ENCODE assay signal across 1 cellular context in genomic region chr4:8241895-8242696, GRCh38.
A peak's percentile ranks its signal among the peaks of the same experiment; 100 is the strongest.
TF ChIP-seq lines count a peak whose summit lies in the region.

No MANE protein-coding gene starts in this region.

TF ChIP-seq in K562, 482 proteins besides CTCF, POLR2A, EP300 and RAD21 (continued from another document and continues in another):
- TF ChIP-seq SFPQ (IDR thresholded peaks at IDR 0.05; ENCODE audit: low read depth, low read length) = no peak
- TF ChIP-seq TFAM (CRISPR knock-in tag; conservative IDR thresholded peaks at IDR 0.05) = no peak
- no peak for TF ChIP-seq FOSL1 (tag; conservative IDR thresholded peaks at IDR 0.05)
- no peak for TF ChIP-seq ZNF449 (CRISPR knock-in tag; IDR thresholded peaks at IDR 0.05)
- TF ChIP-seq RBM25 (IDR thresholded peaks at IDR 0.05; ENCODE audit: low read depth, low read length, severe bottlenecking) = no peak
- TF ChIP-seq ZBTB1 (CRISPR knock-in tag; IDR thresholded peaks at IDR 0.05; ENCODE audit: borderline replicate concordance, low read depth) = no peak
- TF ChIP-seq KLF16 (IDR thresholded peaks at IDR 0.05) = no peak
- TF ChIP-seq HNRNPUL1 (IDR thresholded peaks at IDR 0.05; ENCODE audit: low read length) = no peak
- TF ChIP-seq ZNF282 (CRISPR knock-in tag; IDR thresholded peaks at IDR 0.05) = no peak
- TF ChIP-seq ID3 (CRISPR knock-in tag; IDR thresholded peaks at IDR 0.05) = no peak
- TF ChIP-seq ID3 (tag; IDR thresholded peaks at IDR 0.05) = no peak
- TF ChIP-seq MYC (IDR thresholded peaks at IDR 0.05; ENCODE audit: low read depth, low read length) = peak; percentile 47; the same call in 1 of the 2 replicates
- TF ChIP-seq MYC (CRISPR knock-in tag; IDR thresholded peaks at IDR 0.05; ENCODE audit: borderline replicate concordance, low read depth) = no peak
- peak; percentile 35; the same call in 1 of the 2 replicates for TF ChIP-seq JUND (IDR thresholded peaks at IDR 0.05; ENCODE audit: borderline replicate concordance, low read depth, low read length)
- TF ChIP-seq JUND (tag; IDR thresholded peaks at IDR 0.05; ENCODE audit: borderline replicate concordance, low read depth, low read length) = no peak; the same call in 2 of the 3 replicates
- no peak for TF ChIP-seq ZBTB5 (IDR thresholded peaks at IDR 0.05)
- TF ChIP-seq KAT7 (CRISPR knock-in tag; IDR thresholded peaks at IDR 0.05; ENCODE audit: borderline replicate concordance) = no peak
- TF ChIP-seq VEZF1 (CRISPR knock-in tag; IDR thresholded peaks at IDR 0.05) = peak; percentile 38; the same call in 1 of the 2 replicates
- no peak for TF ChIP-seq ZNF76 (CRISPR knock-in tag; IDR thresholded peaks at IDR 0.05; ENCODE audit: borderline replicate concordance)
- TF ChIP-seq ZNF263 (CRISPR knock-in tag; IDR thresholded peaks at IDR 0.05; ENCODE audit: borderline replicate concordance) = no peak
- TF ChIP-seq USF1 (CRISPR knock-in tag; IDR thresholded peaks at IDR 0.05) = 0 out of 2 replicates have a peak, but pooled peaks have one; percentile 19
- TF ChIP-seq ILF3 (IDR thresholded peaks at IDR 0.05; ENCODE audit: borderline replicate concordance) = no peak
- TF ChIP-seq CAMTA2 (CRISPR knock-in tag; conservative IDR thresholded peaks at IDR 0.05) = no peak
- no peak for TF ChIP-seq U2AF1 (optimal IDR thresholded peaks at IDR 0.05; ENCODE audit: low read depth, low read length)
- TF ChIP-seq ZMIZ1 (IDR thresholded peaks at IDR 0.05; ENCODE audit: low read depth in 2 of 2, low read length in 2 of 2) = 0 out of 4 replicates have a peak, but pooled peaks of 1 of the 2 experiments have one; percentile 40
- TF ChIP-seq MNT (conservative IDR thresholded peaks at IDR 0.05) = no peak
- TF ChIP-seq TSHZ1 (CRISPR knock-in tag; IDR thresholded peaks at IDR 0.05) = no peak
- no peak for TF ChIP-seq ZBED1 (IDR thresholded peaks at IDR 0.05)
- no peak for TF ChIP-seq ESRRB (CRISPR knock-in tag; IDR thresholded peaks at IDR 0.05; ENCODE audit: borderline replicate concordance)
- TF ChIP-seq GATAD2B (IDR thresholded peaks at IDR 0.05; ENCODE audit: borderline replicate concordance) = no peak
- TF ChIP-seq ZNF445 (CRISPR knock-in tag; IDR thresholded peaks at IDR 0.05; ENCODE audit: low read depth) = no peak
- TF ChIP-seq ELF1 (tag; IDR thresholded peaks at IDR 0.05) = no peak
- no peak for TF ChIP-seq NR0B1 (IDR thresholded peaks at IDR 0.05; ENCODE audit: partially characterized antibody)
- TF ChIP-seq MTF1 (CRISPR knock-in tag; IDR thresholded peaks at IDR 0.05; ENCODE audit: borderline replicate concordance) = no peak
- TF ChIP-seq GTF2E2 (tag; IDR thresholded peaks at IDR 0.05) = no peak
- peak; percentile 10; the same call in 1 of the 2 replicates for TF ChIP-seq ZNF24 (IDR thresholded peaks at IDR 0.05)
- TF ChIP-seq EWSR1 (IDR thresholded peaks at IDR 0.05; ENCODE audit: borderline replicate concordance, low read depth, partially characterized antibody) = no peak
- TF ChIP-seq GMEB1 (CRISPR knock-in tag; IDR thresholded peaks at IDR 0.05) = no peak
- peak; percentile 25; the same call in 1 of the 2 replicates for TF ChIP-seq TOE1 (IDR thresholded peaks at IDR 0.05; ENCODE audit: borderline replicate concordance)
- TF ChIP-seq TOE1 (CRISPR knock-in tag; IDR thresholded peaks at IDR 0.05; ENCODE audit: borderline replicate concordance, low read depth) = no peak
- no peak for TF ChIP-seq MAFK (IDR thresholded peaks at IDR 0.05; ENCODE audit: low read length)
